In genomic region chr6:44966449-44967091, GRCh38 we compare ENCODE assay signal across 9 cellular contexts.
DNase-seq lines count a peak whose midpoint lies in the region; ATAC-seq, FAIRE-seq and TF ChIP-seq lines count a peak whose summit lies in the region.
"Had no signal": no experiment of that assay in that cellular context is flagged by ENCODE, and none has a peak within 500 bp of the region (broad histone marks: within the 10 kb centered on the region; RNA-seq: fewer than 3 reads in every experiment).

No MANE protein-coding gene starts in this region.

- no peaks in the 10 kb centered on the region for H3K27me3 ChIP-seq in bronchial epithelial cell (ENCODE audit: control insufficient read depth, insufficient read depth, low read length)
- H3K27me3 ChIP-seq: pancreas had no signal

- FAIRE-seq in bronchial epithelial cell (lab: Jason Lieb, UNC): no peak

- no peak for TF ChIP-seq POLR2A in NB4 (IDR thresholded peaks at IDR 0.05; ENCODE audit: extremely low read depth, insufficient read length)

- TF ChIP-seq CTCF in NB4 (IDR thresholded peaks at IDR 0.05; ENCODE audit: low read depth, low read length) (no peak), bronchial epithelial cell (IDR thresholded peaks at IDR 0.05; ENCODE audit: insufficient read depth, low read length, severe bottlenecking) (no peak)

- DNase-seq in ELR (ENCODE audit: low read depth) (peak; percentile 79), NB4 (ENCODE audit: low read depth) (peak; percentile 27), bronchial epithelial cell (ENCODE audit: low read depth) (peak; percentile 98), myocyte (ENCODE audit: low read depth) (peak; percentile 70)
- no peak for DNase-seq in stimulated activated CD4-positive, alpha-beta T cell treated with anti-CD3 and anti-CD28 coated beads, Interleukin-15, amount 100 ng/mL, for 24 hours
- DNase-seq: pancreas, Right ventricle myocardium superior had no signal

- no peak for ATAC-seq in HG03108 (IDR thresholded peaks at IDR 0.05; ENCODE audit: unreplicated experiment)
- ATAC-seq in activated CD4-positive, CD25-positive, alpha-beta regulatory T cell treated with anti-CD3 and anti-CD28 coated beads, Interleukin-2, amount 50 U/mL, for 24 hours: no peak

- H3K36me3 ChIP-seq in bronchial epithelial cell (ENCODE audit: control insufficient read depth, insufficient read depth, low read length): no peaks in the 10 kb centered on the region
- H3K36me3 ChIP-seq: pancreas had no signal

- H3K4me3 ChIP-seq in NB4 (ENCODE audit: low read depth, low read length): no peak overlapping the region
- H3K4me3 ChIP-seq in bronchial epithelial cell (ENCODE audit: low read depth, low read length): no peak overlapping the region
- H3K4me3 ChIP-seq: pancreas had no signal
